26 cellular contexts compared by ENCODE assay signal in genomic region chr22:48592066-48592345, GRCh38.
"Had no signal": no experiment of that assay in that cellular context is flagged by ENCODE, and none has a peak within 500 bp of the region (broad histone marks: within the 10 kb centered on the region; RNA-seq: fewer than 3 reads in every experiment).

No MANE protein-coding gene starts in this region.

- H3K4me1 ChIP-seq: foreskin keratinocyte, gastrocnemius medialis had no signal

- H3K27me3 ChIP-seq: brain microvascular endothelial cell, dorsolateral prefrontal cortex, foreskin keratinocyte had no signal

- H3K9me3 ChIP-seq: gastrocnemius medialis had no signal

- H3K36me3 ChIP-seq: brain microvascular endothelial cell, gastrocnemius medialis, WERI-Rb-1 had no signal

- H3K27ac ChIP-seq: brain microvascular endothelial cell, coronary artery, dorsolateral prefrontal cortex, foreskin keratinocyte, gastrocnemius medialis, WERI-Rb-1 had no signal

- ATAC-seq: activated CD4-positive, CD25-positive, alpha-beta regulatory T cell treated with anti-CD3 and anti-CD28 coated beads, Interleukin-2, amount 50 U/mL, for 24 hours; activated CD8-positive, alpha-beta T cell treated with anti-CD3 and anti-CD28 coated beads for 36 hours; activated T-cell treated with anti-CD3 and anti-CD28 coated beads, Interleukin-2, amount 50 U/mL, for 4 hours; activated T-helper 17 cell treated with anti-CD3 and anti-CD28 coated beads, Interleukin-2, amount 50 U/mL, for 72 hours; esophagus mucosa; foreskin keratinocyte; gastrocnemius medialis; T-helper 17 cell had no signal

- DNase-seq: activated B cell treated with CpG ODN at 0.5 μM for 24 hours; activated CD4-positive, alpha-beta T cell treated with anti-CD3 and anti-CD28 coated beads for 48 hours; activated CD4-positive, alpha-beta T cell treated with anti-CD3 and anti-CD28 coated beads, Interleukin-2, amount 50 U/mL, for 1 hour; activated CD4-positive, alpha-beta T cell treated with anti-CD3 and anti-CD28 coated beads, Interleukin-2, amount 50 U/mL, for 48 hours; activated CD8-positive, alpha-beta memory T cell treated with anti-CD3 and anti-CD28 coated beads for 24 hours; activated CD8-positive, alpha-beta T cell treated with anti-CD3 and anti-CD28 coated beads for 36 hours; activated effector memory CD4-positive, alpha-beta T cell treated with Interleukin-2 at 50 U/mL for 16 hours; activated gamma-delta T cell treated with Interleukin-2 at 50 U/mL for 16 hours; activated naive CD4-positive, alpha-beta T cell treated with anti-CD3 and anti-CD28 coated beads, Interleukin-2, amount 50 U/mL, for 16 hours; activated naive CD4-positive, alpha-beta T cell treated with Interleukin-2 at 50 U/mL for 16 hours; activated T-cell treated with anti-CD3 and anti-CD28 coated beads, Interleukin-2, amount 50 U/mL, for 4 hours; amniotic stem cell; brain microvascular endothelial cell; dorsolateral prefrontal cortex; effector memory CD4-positive, alpha-beta T cell; endodermal cell; foreskin keratinocyte; gastrocnemius medialis; T-helper 1 cell; T-helper 17 cell; T1000; WERI-Rb-1 had no signal

- H3K4me3 ChIP-seq: coronary artery, dorsolateral prefrontal cortex, gastrocnemius medialis had no signal
